24 cellular contexts compared by ENCODE assay signal in genomic region chr11:22798890-22799289, GRCh38. TPM values are rescaled to one million over a fixed set of nuclear protein-coding genes. Genes with fewer than 3 reads are reported as not detected.
DNase-seq lines count a peak whose midpoint lies in the region; ATAC-seq and TF ChIP-seq lines count a peak whose summit lies in the region.
"Had no signal": no experiment of that assay in that cellular context is flagged by ENCODE, and none has a peak within 500 bp of the region (broad histone marks: within the 10 kb centered on the region; RNA-seq: fewer than 3 reads in every experiment).

No MANE protein-coding gene starts in this region.

- intact Hi-C loops in left cardiac atrium (cut with DNase I), result no loop called here
- intact Hi-C loops in left ventricle myocardium superior (cut with micrococcal nuclease), result no loop called here
- intact Hi-C loops in MCF 10A (cut with micrococcal nuclease), result no loop called here

- no TSS peak for BruUV-seq in MCF 10A (replicated peaks; lab: Mats Ljungman, UMichigan)

- POLR2A ChIA-PET in MCF 10A (lab: Yijun Ruan, JAX), result no interaction called here

- CTCF ChIA-PET in MCF 10A (lab: Yijun Ruan, JAX), result interaction anchor here (1.4 kb wide), 1 partner anchor 11 kb away, joined by 6 read pairs; no protein-coding TSS in a partner anchor

- peak; percentile 44 to 71 for ATAC-seq in left cardiac atrium
- ATAC-seq in left ventricle myocardium superior, result no peak
- no peak for ATAC-seq in HG03460 (IDR thresholded peaks at IDR 0.05; ENCODE audit: unreplicated experiment)
- ATAC-seq: A549; CD8-positive, alpha-beta T cell; HCT116 had no signal

- H3K27ac Mint-ChIP-seq in MCF 10A (ENCODE audit: low read depth, unreplicated experiment), result no peak overlapping the region
- H3K27ac Mint-ChIP-seq: CD8-positive, alpha-beta T cell; T-helper 1 cell treated with Interleukin-12 subunit alpha and Interleukin-12 subunit beta and Interleukin-4 antibody, amounts not matched to agents 30 μg/mL and 1 μg/mL, for 36 hours had no signal

- H3K4me3 Mint-ChIP-seq in MCF 10A (ENCODE audit: unreplicated experiment), result no peak overlapping the region
- H3K4me3 Mint-ChIP-seq: CD8-positive, alpha-beta T cell; T-helper 1 cell treated with Interleukin-12 subunit alpha and Interleukin-12 subunit beta and Interleukin-4 antibody, amounts not matched to agents 30 μg/mL and 1 μg/mL, for 36 hours had no signal

- no peaks in the 10 kb centered on the region for H3K36me3 Mint-ChIP-seq in MCF 10A (ENCODE audit: insufficient read depth, unreplicated experiment)
- H3K36me3 Mint-ChIP-seq: CD8-positive, alpha-beta T cell had no signal

- TF ChIP-seq CTCF in MCF 10A (IDR thresholded peaks at IDR 0.05; ENCODE audit: unreplicated experiment), result no peak

- DNase-seq in left cardiac atrium (no peak), left ventricle myocardium superior (no peak), NCI-H2171 (lab: John Stamatoyannopoulos, UW) (peak; percentile 99), NCI-H82 treated with DMSO at 0.1 percent for 48 hours (lab: John Stamatoyannopoulos, UW; ENCODE audit: unreplicated experiment) (peak; percentile 65), MCF 10A (ENCODE audit: unreplicated experiment) (no peak), ureter (ENCODE audit: low spot score) (no peak)
- DNase-seq: AML-193; Caco-2; CD8-positive, alpha-beta T cell; DMS153; DND-41; KBM-7; MM.1S; NCI-H1092; NCI-H1436 treated with DMSO at 0.1 percent for 48 hours; NCI-H2029 treated with DMSO at 0.1 percent for 48 hours; NCI-H446 treated with DMSO at 0.1 percent for 48 hours; SK-N-SH; SW 1271; T-helper 9 cell had no signal

- peaks cover 15% of the 10 kb centered on the region for H3K27me3 Mint-ChIP-seq in MCF 10A (ENCODE audit: insufficient read depth, unreplicated experiment)

- no peaks in the 10 kb centered on the region for H3K4me1 Mint-ChIP-seq in MCF 10A (ENCODE audit: insufficient read depth, unreplicated experiment)

- H3K9me3 Mint-ChIP-seq in MCF 10A (ENCODE audit: unreplicated experiment), result no peaks in the 10 kb centered on the region
- H3K9me3 Mint-ChIP-seq: CD8-positive, alpha-beta T cell; T-helper 1 cell treated with Interleukin-12 subunit alpha and Interleukin-12 subunit beta and Interleukin-4 antibody, amounts not matched to agents 30 μg/mL and 1 μg/mL, for 36 hours had no signal

RNA-seq across cellular contexts. Expression of gene SVIP, which starts 30.7 kb away (rescaled TPM):
- total RNA-seq in left cardiac atrium (10 to 100 TPM; 25.4 to 26.7 TPM), left ventricle myocardium superior (34.0 TPM), MCF 10A (2022) (8.6 and 8.8 TPM in 2 replicates), ureter (21.0 TPM)

Comparison
In these comparisons a context has a peak if more than half of its experiments do, and no peak if none do; other contexts are left out.
1. ATAC-seq: peak in left cardiac atrium (2 of 2); none in left ventricle myocardium superior (single experiment) and HG03460 (single experiment).
2. DNase-seq: peak in NCI-H2171 (single experiment) and NCI-H82 treated with DMSO at 0.1 percent for 48 hours (single experiment); none in left cardiac atrium (single experiment), left ventricle myocardium superior (single experiment), MCF 10A (single experiment) and ureter (single experiment).